ENCODE assay signal across 8 cellular contexts in the genomic region with DNA sequence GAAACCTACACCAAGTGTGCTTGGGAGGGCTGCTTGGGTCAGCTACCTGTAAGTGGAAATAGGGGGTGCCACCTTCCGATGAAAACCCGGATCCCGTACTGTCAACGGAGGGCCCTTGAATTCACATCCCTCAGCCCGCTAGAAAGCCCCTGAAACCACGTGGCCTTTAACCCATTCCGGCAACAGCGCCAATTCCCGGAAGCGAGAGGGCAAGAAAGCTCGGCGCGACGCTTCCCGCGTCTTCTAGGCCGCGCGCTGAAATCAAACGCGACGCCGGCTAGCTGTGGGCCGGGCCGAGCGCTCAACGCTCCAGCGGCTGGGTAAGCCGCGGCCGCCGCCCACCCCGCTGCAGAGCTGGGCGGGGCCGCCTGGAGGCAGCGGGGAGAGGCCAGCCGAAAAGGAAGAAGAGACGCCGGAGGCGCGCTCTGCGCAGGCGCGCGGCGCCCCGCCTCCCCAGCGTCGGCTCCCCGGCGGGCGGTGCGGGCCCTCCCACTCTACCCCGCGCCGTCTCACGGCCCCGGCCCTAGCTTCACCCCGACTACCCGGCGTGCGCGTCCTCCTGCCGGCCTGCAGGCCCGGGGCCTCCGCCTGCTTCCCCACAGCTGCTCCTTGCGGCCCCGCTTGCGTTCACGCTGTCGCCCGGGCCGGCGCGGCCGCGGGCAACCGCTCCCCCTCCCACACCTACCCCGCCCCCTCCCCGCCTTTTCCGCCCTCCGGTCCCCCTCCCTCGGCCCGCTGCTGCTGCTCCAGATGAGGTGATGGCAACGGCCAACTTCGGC. TPM values are rescaled to one million over a fixed set of nuclear protein-coding genes. Genes with fewer than 3 reads are reported as not detected.
DNase-seq lines count a peak whose midpoint lies in the region; ATAC-seq, FAIRE-seq and TF ChIP-seq lines count a peak whose summit lies in the region.

A gene (plus strand): TSS at position 492 of the 779 bp plus-strand sequence. CDS start 267 bp downstream, at position 759.

- H3K27me3 Mint-ChIP-seq in astrocyte (ENCODE audit: low read depth, unreplicated experiment) = no peaks in the 10 kb centered on the region

- no peaks in the 10 kb centered on the region for H3K36me3 Mint-ChIP-seq in astrocyte (ENCODE audit: low read depth, unreplicated experiment)

- H4K20me1 ChIP-seq in astrocyte (ENCODE audit: insufficient read depth, low read length) = peaks cover 38% of the 10 kb centered on the region

- H3K4me3 ChIP-seq in astrocyte (ENCODE audit: insufficient read depth, low read depth, low read length) (peak within 1 kb of the TSS; percentile 89), rectal smooth muscle tissue (ENCODE audit: low read length) (peak within 1 kb of the TSS; percentile 83), vagina (peak within 1 kb of the TSS; percentile 85 to 96)

- peak in 1 of 2 donors; percentile 27 for TF ChIP-seq POLR2A in vagina (IDR thresholded peaks at IDR 0.05)

- no peaks in the 10 kb centered on the region for H3K9me3 Mint-ChIP-seq in astrocyte (ENCODE audit: unreplicated experiment)

- H3K9me3 ChIP-seq in astrocyte (ENCODE audit: insufficient read depth, low read depth, low read length) (no peaks in the 10 kb centered on the region), vagina (no peaks in the 10 kb centered on the region)

- ATAC-seq in GM18511 (IDR thresholded peaks at IDR 0.05; ENCODE audit: unreplicated experiment) (peak; percentile 90), HG03025 (IDR thresholded peaks at IDR 0.05; ENCODE audit: low FRiP score, unreplicated experiment) (peak; percentile 88)

- H3K27ac ChIP-seq in astrocyte (ENCODE audit: low read depth, low read length) (peak within 1 kb of the TSS; percentile 82), rectal smooth muscle tissue (ENCODE audit: low read depth, low read length) (peak within 1 kb of the TSS; percentile 82), vagina (peak within 1 kb of the TSS; percentile 90)

- TF ChIP-seq CTCF in astrocyte (IDR thresholded peaks at IDR 0.05; ENCODE audit: insufficient read depth, low read depth, low read length) (no peak), vagina (IDR thresholded peaks at IDR 0.05) (no peak)

- H3K36me3 ChIP-seq in astrocyte (ENCODE audit: insufficient read depth, low read length) (no peaks in the 10 kb centered on the region), rectal smooth muscle tissue (ENCODE audit: control insufficient read depth, insufficient read depth, low read length) (no peaks in the 10 kb centered on the region), vagina (no peaks in the 10 kb centered on the region)

- peaks cover 16% of the 10 kb centered on the region for H3K4me1 Mint-ChIP-seq in astrocyte (ENCODE audit: low read depth, unreplicated experiment)

- H3K9ac ChIP-seq in astrocyte (ENCODE audit: low read length) (peak within 1 kb of the TSS; percentile 91), rectal smooth muscle tissue (ENCODE audit: low read length) (peak within 1 kb of the TSS; percentile 89)

- H3K4me3 Mint-ChIP-seq in astrocyte (ENCODE audit: unreplicated experiment) = peak within 1 kb of the TSS; percentile 99

- H3K4me2 ChIP-seq in astrocyte (ENCODE audit: low read length) = peak within 1 kb of the TSS; percentile 94

- DNase-seq in NCI-H2029 treated with DMSO at 0.1 percent for 48 hours (lab: John Stamatoyannopoulos, UW) = peak; percentile 71
- DNase-seq in T-helper 22 cell (ENCODE audit: low read depth) = peak; percentile 86
- peak; percentile 76 for DNase-seq in astrocyte (ENCODE audit: low read depth)
- peak; percentile 95 for DNase-seq in hepatic stellate cell (ENCODE audit: low spot score)
- peak in 1 of 2 donors; percentile 89 for DNase-seq in vagina (ENCODE audit: extremely low spot score in 2 of 2)

- H3K27me3 ChIP-seq in astrocyte (ENCODE audit: insufficient read depth, low read length) (no peaks in the 10 kb centered on the region), rectal smooth muscle tissue (ENCODE audit: control insufficient read depth, insufficient read depth, low read length) (no peaks in the 10 kb centered on the region), vagina (no peaks in the 10 kb centered on the region)

- H3K27ac Mint-ChIP-seq in astrocyte (ENCODE audit: unreplicated experiment) = peak within 1 kb of the TSS; percentile 97

- H3K79me2 ChIP-seq in astrocyte (ENCODE audit: insufficient read depth, low read length) = peaks cover 46% of the 10 kb centered on the region

- FAIRE-seq in astrocyte (lab: Jason Lieb, UNC) = no peak

- H2AFZ ChIP-seq in astrocyte (ENCODE audit: low read depth, low read length) = peak within 1 kb of the TSS; percentile 98

- intact Hi-C loops in vagina (cut with DNase I) = no loop called here

- H3K4me1 ChIP-seq in astrocyte (ENCODE audit: insufficient read depth, low read length) = no peaks in the 10 kb centered on the region
- no peaks in the 10 kb centered on the region for H3K4me1 ChIP-seq in rectal smooth muscle tissue (ENCODE audit: control insufficient read depth, insufficient read depth, low read length)
- H3K4me1 ChIP-seq in vagina = peaks cover 28% of the 10 kb centered on the region

RNA-seq across cellular contexts. Expression of the gene that starts here (rescaled TPM):
- 70.1 and 79.1 TPM in 2 replicates for total RNA-seq in astrocyte
- 30.2 TPM for total RNA-seq in vagina
